25 cellular contexts compared by ENCODE assay signal in genomic region chr18:35729971-35730668, GRCh38.
DNase-seq lines count a peak whose midpoint lies in the region; ATAC-seq and TF ChIP-seq lines count a peak whose summit lies in the region.
"Had no signal": no experiment of that assay in that cellular context is flagged by ENCODE, and none has a peak within 500 bp of the region (broad histone marks: within the 10 kb centered on the region; RNA-seq: fewer than 3 reads in every experiment).

No MANE protein-coding gene starts in this region.

- H3K27ac Mint-ChIP-seq in brain = peak overlapping the region in 3 of 5 experiments; percentile 38 to 83 (median 67)
- H3K27ac Mint-ChIP-seq: activated naive CD8-positive, alpha-beta T cell treated with anti-CD3 and anti-CD28 coated beads, Interleukin-2, amount 50 U/mL, for 24 hours; CD8-positive, alpha-beta T cell; effector memory CD8-positive, alpha-beta T cell; progenitor cell of endocrine pancreas had no signal

- H3K36me3 Mint-ChIP-seq in brain = no peaks in the 10 kb centered on the region
- H3K36me3 Mint-ChIP-seq: CD8-positive, alpha-beta T cell had no signal

- H3K4me2 ChIP-seq in skeletal muscle satellite cell (ENCODE audit: low read length) = peak overlapping the region; percentile 70

- no peaks in the 10 kb centered on the region for H3K36me3 ChIP-seq in skeletal muscle satellite cell (ENCODE audit: insufficient read depth, low read length)
- H3K36me3 ChIP-seq: colonic mucosa, esophagus squamous epithelium, heart left ventricle, MG63, Peyer's patch, suprapubic skin, uterus had no signal

- H3K27me3 ChIP-seq in skeletal muscle satellite cell (ENCODE audit: control insufficient read depth, insufficient read depth, low read length) = no peaks in the 10 kb centered on the region
- H3K27me3 ChIP-seq: colonic mucosa, esophagus squamous epithelium, heart left ventricle, MG63, Peyer's patch, suprapubic skin, uterus had no signal

- no peak overlapping the region for H3K9ac ChIP-seq in skeletal muscle satellite cell (ENCODE audit: low read depth, low read length)

- ATAC-seq in GM18505 (IDR thresholded peaks at IDR 0.05; ENCODE audit: unreplicated experiment) = no peak
- ATAC-seq: activated naive CD8-positive, alpha-beta T cell treated with anti-CD3 and anti-CD28 coated beads, Interleukin-2, amount 50 U/mL, for 24 hours; CD8-positive, alpha-beta T cell; effector memory CD8-positive, alpha-beta T cell had no signal

- peak; percentile 51 for DNase-seq in LHCN-M2 (ENCODE audit: low read depth)
- DNase-seq in left kidney (ENCODE audit: low read depth, low spot score) = peak; percentile 78
- no peak for DNase-seq in SKM-1 treated with dmso at 0.1 percent for 144 hours (lab: John Stamatoyannopoulos, UW; ENCODE audit: unreplicated experiment)
- DNase-seq in amniotic stem cell (lab: John Stamatoyannopoulos, UW) = no peak
- DNase-seq: activated CD8-positive, alpha-beta memory T cell treated with anti-CD3 and anti-CD28 coated beads, Interleukin-2, amount 50 U/mL, for 48 hours; activated effector memory CD4-positive, alpha-beta T cell treated with anti-CD3 and anti-CD28 coated beads, Interleukin-2, amount 50 U/mL, for 16 hours; activated naive CD8-positive, alpha-beta T cell treated with anti-CD3 and anti-CD28 coated beads, Interleukin-2, amount 50 U/mL, for 24 hours; AML-193; CD8-positive, alpha-beta T cell; colonic mucosa; effector memory CD8-positive, alpha-beta T cell; esophagus squamous epithelium; MG63; NCI-H1436; NCI-H2107; Peyer's patch; stimulated activated CD4-positive, alpha-beta T cell treated with anti-CD3 and anti-CD28 coated beads, Interleukin-1b, Interleukin-23, amount 100 ng/mL, for 48 hours; T-helper 2 cell had no signal

- H3K4me1 Mint-ChIP-seq in brain = peaks cover 16% of the 10 kb centered on the region
- H3K4me1 Mint-ChIP-seq: activated naive CD8-positive, alpha-beta T cell treated with anti-CD3 and anti-CD28 coated beads, Interleukin-2, amount 50 U/mL, for 24 hours had no signal

- H3K4me3 ChIP-seq in skeletal muscle satellite cell (ENCODE audit: low read length) = peak overlapping the region; percentile 41
- H3K4me3 ChIP-seq: colonic mucosa, esophagus squamous epithelium, MG63, Peyer's patch, suprapubic skin had no signal

- TF ChIP-seq CTCF in brain (conservative IDR thresholded peaks at IDR 0.05) = no peak

- H3K9me3 Mint-ChIP-seq in brain = peaks cover 5 to 23% (median 7%) of the 10 kb centered on the region in 5 experiments

- peak overlapping the region in 2 of 5 experiments; percentile 22 to 81 for H3K4me3 Mint-ChIP-seq in brain
- H3K4me3 Mint-ChIP-seq: activated naive CD8-positive, alpha-beta T cell treated with anti-CD3 and anti-CD28 coated beads, Interleukin-2, amount 50 U/mL, for 24 hours; CD8-positive, alpha-beta T cell; effector memory CD8-positive, alpha-beta T cell had no signal

- no peak for TF ChIP-seq POLR2A in GM18505 (IDR thresholded peaks at IDR 0.05; ENCODE audit: borderline replicate concordance, extremely low read depth, insufficient read depth, insufficient read length)

- no peaks in the 10 kb centered on the region for H3K4me1 ChIP-seq in skeletal muscle satellite cell (ENCODE audit: control insufficient read depth, insufficient read depth, low read length)
- H3K4me1 ChIP-seq: colonic mucosa, esophagus squamous epithelium, Peyer's patch, uterus had no signal

- H3K9me3 ChIP-seq in skeletal muscle satellite cell (replicated peaks; ENCODE audit: low read length) = no peaks in the 10 kb centered on the region
- H3K9me3 ChIP-seq: colonic mucosa, esophagus squamous epithelium, MG63, Peyer's patch, suprapubic skin, uterus had no signal

- peaks cover 6% of the 10 kb centered on the region for H3K27me3 Mint-ChIP-seq in brain
- H3K27me3 Mint-ChIP-seq: progenitor cell of endocrine pancreas had no signal

Comparison
In these comparisons a context has a peak if more than half of its experiments do, and no peak if none do; other contexts are left out.
1. DNase-seq: peak in LHCN-M2 (single experiment) and left kidney (single experiment); none in SKM-1 treated with dmso at 0.1 percent for 144 hours (single experiment) and amniotic stem cell (single experiment).